1 cellular context compared by ENCODE assay signal in the genomic region with DNA sequence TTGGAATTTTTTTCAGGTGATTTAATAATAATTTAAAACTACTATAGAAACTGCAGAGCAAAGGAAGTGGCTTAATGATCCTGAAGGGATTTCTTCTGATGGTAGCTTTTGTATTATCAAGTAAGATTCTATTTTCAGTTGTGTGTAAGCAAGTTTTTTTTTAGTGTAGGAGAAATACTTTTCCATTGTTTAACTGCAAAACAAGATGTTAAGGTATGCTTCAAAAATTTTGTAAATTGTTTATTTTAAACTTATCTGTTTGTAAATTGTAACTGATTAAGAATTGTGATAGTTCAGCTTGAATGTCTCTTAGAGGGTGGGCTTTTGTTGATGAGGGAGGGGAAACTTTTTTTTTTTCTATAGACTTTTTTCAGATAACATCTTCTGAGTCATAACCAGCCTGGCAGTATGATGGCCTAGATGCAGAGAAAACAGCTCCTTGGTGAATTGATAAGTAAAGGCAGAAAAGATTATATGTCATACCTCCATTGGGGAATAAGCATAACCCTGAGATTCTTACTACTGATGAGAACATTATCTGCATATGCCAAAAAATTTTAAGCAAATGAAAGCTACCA.
TF ChIP-seq lines count a peak whose summit lies in the region.

No MANE protein-coding gene starts in this region.

TF ChIP-seq in HepG2, 621 proteins besides CTCF, POLR2A, EP300 and RAD21:
- TF ChIP-seq KDM5A (IDR thresholded peaks at IDR 0.05; ENCODE audit: borderline replicate concordance, low read length) (no peak), ZNF546 (CRISPR knock-in tag; conservative IDR thresholded peaks at IDR 0.05) (no peak), AGO2 (optimal IDR thresholded peaks at IDR 0.05; ENCODE audit: low read depth, low read length) (peak; percentile 49), RBFOX2 (IDR thresholded peaks at IDR 0.05; ENCODE audit: low read depth, low read length) (peak; percentile 11; the same call in 1 of the 2 replicates)
